11 cellular contexts compared by ENCODE assay signal in genomic region chr3:47394867-47395266, GRCh38. TPM values are rescaled to one million over a fixed set of nuclear protein-coding genes. Genes with fewer than 3 reads are reported as not detected.
DNase-seq lines count a peak whose midpoint lies in the region; ATAC-seq and TF ChIP-seq lines count a peak whose summit lies in the region.
"Had no signal": no experiment of that assay in that cellular context is flagged by ENCODE, and none has a peak within 500 bp of the region (broad histone marks: within the 10 kb centered on the region; RNA-seq: fewer than 3 reads in every experiment).

No MANE protein-coding gene starts in this region.

- no peak overlapping the region for H3K14ac ChIP-seq in trophoblast cell (ENCODE audit: low read length)

- POLR2A ChIA-PET in GM10248 (lab: Yijun Ruan, JAX): interaction anchor here (0.9 kb wide), 1 partner anchor 14 kb away, joined by 3 read pairs; the partner anchor contains the start of gene PTPN23

- no peaks in the 10 kb centered on the region for H3K27me3 ChIP-seq in SJCRH30
- no peaks in the 10 kb centered on the region for H3K27me3 ChIP-seq in gastroesophageal sphincter
- no peaks in the 10 kb centered on the region for H3K27me3 ChIP-seq in trophoblast cell (ENCODE audit: insufficient read depth, low read length)

- H3K4me3 Mint-ChIP-seq in immature natural killer cell: peak overlapping the region in 1 of 5 donors; percentile 19
- H3K4me3 Mint-ChIP-seq: activated CD8-positive, alpha-beta T cell treated with anti-CD3 and anti-CD28 coated beads, Interleukin-2, amount 10 ng/mL, durations not matched to agents 7 days and 5 days had no signal

- H4K12ac ChIP-seq in trophoblast cell (ENCODE audit: low read depth, low read length): no peak overlapping the region

- TF ChIP-seq EP300 in gastroesophageal sphincter (IDR thresholded peaks at IDR 0.05): no peak

- H2AFZ ChIP-seq in trophoblast cell (ENCODE audit: insufficient read depth, low read length, poor library complexity): no peak overlapping the region

- H3K36me3 ChIP-seq in SJCRH30 (peaks cover 14% of the 10 kb centered on the region), gastroesophageal sphincter (peaks cover 0 to 30% of the 10 kb centered on the region in 2 donors), trophoblast cell (ENCODE audit: control insufficient read depth in 1 of 2, insufficient read depth in 2 of 2, low read length in 2 of 2) (peaks cover 9 to 14% of the 10 kb centered on the region in 2 experiments)

- peaks cover 0 to 3% (median 0%) of the 10 kb centered on the region in 3 donors for H3K27me3 Mint-ChIP-seq in immature natural killer cell (ENCODE audit: low read depth in 3 of 3)

- peaks cover 0 to 3% (median 0%) of the 10 kb centered on the region in 3 donors for H3K36me3 Mint-ChIP-seq in immature natural killer cell

- H3K4me2 ChIP-seq in trophoblast cell (ENCODE audit: low read length): peak overlapping the region; percentile 28

- no peaks in the 10 kb centered on the region for H3K9me3 Mint-ChIP-seq in immature natural killer cell

- H3K79me1 ChIP-seq in trophoblast cell (ENCODE audit: low read length): no peaks in the 10 kb centered on the region

- TF ChIP-seq CTCF in gastroesophageal sphincter (IDR thresholded peaks at IDR 0.05): no peak
- no peak for TF ChIP-seq CTCF in GM10248 (IDR thresholded peaks at IDR 0.05; ENCODE audit: control extremely low read depth, extremely low read depth, low read depth, missing control alignments)

- H2BK5ac ChIP-seq in trophoblast cell (ENCODE audit: low read depth, low read length, poor library complexity): no peak overlapping the region

- peak overlapping the region in 3 of 6 donors; percentile 5 to 68 (median 20) for H3K27ac Mint-ChIP-seq in immature natural killer cell
- H3K27ac Mint-ChIP-seq: activated CD8-positive, alpha-beta T cell treated with anti-CD3 and anti-CD28 coated beads, Interleukin-2, amount 10 ng/mL, durations not matched to agents 7 days and 5 days had no signal

- H4K91ac ChIP-seq in trophoblast cell (ENCODE audit: low read depth, low read length): no peak overlapping the region

- peak overlapping the region; percentile 4 for H2BK12ac ChIP-seq in trophoblast cell (ENCODE audit: low read length)

- H3K79me2 ChIP-seq in trophoblast cell (ENCODE audit: control insufficient read depth, insufficient read depth, low read length, poor library complexity): no peaks in the 10 kb centered on the region

- WGBS in gastroesophageal sphincter (ENCODE audit: low coverage in 1 of 2), 2 donors: 13 to 43% methylated on average over 1 to 3 of the region's 3 CpGs
- no CpG with 5 or more reads among the region's 3 CpGs for WGBS in trophoblast cell (ENCODE audit: extremely low coverage, insufficient coverage, insufficient read length)

- H2BK120ac ChIP-seq in trophoblast cell (ENCODE audit: insufficient read depth, low read length, poor library complexity): no peak overlapping the region

- DNase-seq in DMS 273 treated with DMSO at 0.1 percent for 48 hours (lab: John Stamatoyannopoulos, UW): peak; percentile 52
- peak; percentile 81 to 87 for DNase-seq in SJCRH30
- DNase-seq in trophoblast cell: no peak
- no peak for DNase-seq in GM10248 (ENCODE audit: extremely low spot score)
- no peak for DNase-seq in immature natural killer cell
- DNase-seq in iPS-NIHi11 (ENCODE audit: low spot score): no peak
- DNase-seq: activated CD8-positive, alpha-beta T cell treated with anti-CD3 and anti-CD28 coated beads, Interleukin-2, amount 10 ng/mL, durations not matched to agents 7 days and 5 days; stimulated activated CD4-positive, alpha-beta T cell treated with anti-CD3 and anti-CD28 coated beads, Interleukin-2, amount 100 ng/mL, for 48 hours had no signal

- no peak overlapping the region for H2AK5ac ChIP-seq in trophoblast cell (ENCODE audit: low read length)

- no peak overlapping the region for H3K4me3 ChIP-seq in SJCRH30
- no peak overlapping the region for H3K4me3 ChIP-seq in gastroesophageal sphincter
- no peak overlapping the region for H3K4me3 ChIP-seq in trophoblast cell (ENCODE audit: low read depth, low read length)
- H3K4me3 ChIP-seq: SK-N-MC had no signal

- peaks cover 35 to 70% of the 10 kb centered on the region in 2 donors for H3K4me1 Mint-ChIP-seq in immature natural killer cell

- no peak overlapping the region for H4K8ac ChIP-seq in trophoblast cell (ENCODE audit: low read depth, low read length)

- no peak overlapping the region for H3K23ac ChIP-seq in trophoblast cell (ENCODE audit: low read length)

- no peaks in the 10 kb centered on the region for H3K9me3 ChIP-seq in SJCRH30 (replicated peaks)
- no peaks in the 10 kb centered on the region for H3K9me3 ChIP-seq in gastroesophageal sphincter
- H3K9me3 ChIP-seq in trophoblast cell (ENCODE audit: insufficient read depth, low read depth, low read length): no peaks in the 10 kb centered on the region

- CTCF ChIA-PET in GM10248 (lab: Yijun Ruan, JAX): interaction anchor here (0.8 to 2.2 kb wide), 5 partner anchors 9 to 27 kb away, joined by 3 to 11 read pairs (median 4); no protein-coding TSS in a partner anchor

- peak overlapping the region; percentile 43 for H3K9ac ChIP-seq in trophoblast cell (ENCODE audit: low read length)

- ATAC-seq in gastroesophageal sphincter (no peak), GM18511 (IDR thresholded peaks at IDR 0.05; ENCODE audit: unreplicated experiment) (no peak)
- ATAC-seq: activated CD8-positive, alpha-beta T cell treated with anti-CD3 and anti-CD28 coated beads, Interleukin-2, amount 10 ng/mL, durations not matched to agents 7 days and 5 days had no signal

- H3K4me1 ChIP-seq in SJCRH30 (peaks cover 43% of the 10 kb centered on the region), gastroesophageal sphincter (peaks cover 0 to 53% (median 24%) of the 10 kb centered on the region in 3 donors), trophoblast cell (ENCODE audit: control insufficient read depth in 1 of 2, insufficient read depth in 2 of 2, low read length in 2 of 2) (peaks cover 15% of the 10 kb centered on the region in 2 experiments)

- peak overlapping the region; percentile 5 for H3K18ac ChIP-seq in trophoblast cell (ENCODE audit: low read length)

- no peak overlapping the region for H3K4ac ChIP-seq in trophoblast cell (ENCODE audit: low read depth, low read length)

- no peak for TF ChIP-seq POLR2A in gastroesophageal sphincter (IDR thresholded peaks at IDR 0.05)

- H3K27ac ChIP-seq in SJCRH30 (peak overlapping the region; percentile 93), gastroesophageal sphincter (peak overlapping the region in 3 of 4 donors; percentile 0 to 39 (median 31)), trophoblast cell (ENCODE audit: low read depth, low read length) (no peak overlapping the region)
- H3K27ac ChIP-seq: SK-N-MC had no signal

RNA-seq across cellular contexts. Expression of gene PTPN23, which starts 14.0 kb away (rescaled TPM):
- total RNA-seq in SJCRH30 (2014; rRNA removed; shearing (Covaris generic)): 7.4 and 11.4 TPM in 2 replicates
- total RNA-seq in gastroesophageal sphincter: 10 to 100 TPM in 3 of 4 donors, 1 to 10 TPM in 1; 9.1 to 34.2 (median 19.5) TPM
- polyA plus RNA-seq in trophoblast cell (2013): 26.0 and 26.5 TPM in 2 replicates
- polyA plus RNA-seq in immature natural killer cell: 1 to 10 TPM in 1 of 3 donors, under 1 TPM in 2; 0.62 to 7.1 (median 0.68) TPM

Comparison
In these comparisons a context has a peak if more than half of its experiments do, and no peak if none do; other contexts are left out.
1. DNase-seq: peak in DMS 273 treated with DMSO at 0.1 percent for 48 hours (single experiment) and SJCRH30 (2 of 2); none in trophoblast cell (0 of 2), GM10248 (single experiment), immature natural killer cell (0 of 3) and iPS-NIHi11 (single experiment).